8 cellular contexts compared by ENCODE assay signal in genomic region chr22:36362819-36363377, GRCh38. TPM values are rescaled to one million over a fixed set of nuclear protein-coding genes. Genes with fewer than 3 reads are reported as not detected.
DNase-seq lines count a peak whose midpoint lies in the region; ATAC-seq and TF ChIP-seq lines count a peak whose summit lies in the region.

No MANE protein-coding gene starts in this region.

- H3K27me3 ChIP-seq in right lobe of liver (no peaks in the 10 kb centered on the region), thymus (ENCODE audit: control insufficient read depth, insufficient read depth) (no peaks in the 10 kb centered on the region)

- peak overlapping the region; percentile 84 for H3K4me3 Mint-ChIP-seq in activated naive CD8-positive, alpha-beta T cell

- H3K36me3 Mint-ChIP-seq in activated naive CD8-positive, alpha-beta T cell, result peaks cover 9% of the 10 kb centered on the region

- no peaks in the 10 kb centered on the region for H3K27me3 Mint-ChIP-seq in activated naive CD8-positive, alpha-beta T cell

- H3K36me3 ChIP-seq in right lobe of liver, result no peaks in the 10 kb centered on the region
- H3K36me3 ChIP-seq in thymus (ENCODE audit: control insufficient read depth, insufficient read depth), result peaks cover 26% of the 10 kb centered on the region

- no peak for TF ChIP-seq CTCF in right lobe of liver (IDR thresholded peaks at IDR 0.05)

- intact Hi-C loops in right lobe of liver (cut with DNase I), result no loop called here

- DNase-seq in activated CD4-positive, alpha-beta T cell treated with anti-CD3 and anti-CD28 coated beads for 4 hours, result peak; percentile 55 to 60
- no peak for DNase-seq in activated CD4-positive, alpha-beta T cell treated with anti-CD3 and anti-CD28 coated beads for 1 hour
- DNase-seq in right lobe of liver (no peak), T-helper 9 cell (no peak)

- H3K9me3 ChIP-seq in right lobe of liver (no peaks in the 10 kb centered on the region), thymus (ENCODE audit: control insufficient read depth) (no peaks in the 10 kb centered on the region)

- 67% methylated on average over 2 of the region's 3 CpGs for WGBS in right lobe of liver (ENCODE audit: insufficient coverage, low coverage, low lambda C conversion rate, missing lambda C conversion rate)
- 97% methylated on average over 3 of the region's 3 CpGs for WGBS in thymus

- peak overlapping the region; percentile 36 to 80 (median 76) for H3K27ac ChIP-seq in right lobe of liver
- peak overlapping the region; percentile 47 for H3K27ac ChIP-seq in thymus (ENCODE audit: low read depth)

- H3K9me3 Mint-ChIP-seq in activated naive CD8-positive, alpha-beta T cell (ENCODE audit: low read depth), result no peaks in the 10 kb centered on the region

- ATAC-seq in right lobe of liver, result no peak
- no peak for ATAC-seq in HG02623 (IDR thresholded peaks at IDR 0.05; ENCODE audit: unreplicated experiment)
- no peak for ATAC-seq in GM18858 (IDR thresholded peaks at IDR 0.05; ENCODE audit: unreplicated experiment)

- H3K4me3 ChIP-seq in right lobe of liver (no peak overlapping the region), thymus (ENCODE audit: low read length) (no peak overlapping the region)

- H3K4me1 Mint-ChIP-seq in activated naive CD8-positive, alpha-beta T cell (ENCODE audit: low read depth), result peaks cover 95% of the 10 kb centered on the region

- H3K4me1 ChIP-seq in right lobe of liver (peaks cover 4 to 91% (median 41%) of the 10 kb centered on the region in 4 donors), thymus (ENCODE audit: control insufficient read depth, insufficient read depth, low read length) (peaks cover 43% of the 10 kb centered on the region)

- no peak for TF ChIP-seq POLR2A in right lobe of liver (IDR thresholded peaks at IDR 0.05)

- H3K27ac Mint-ChIP-seq in activated naive CD8-positive, alpha-beta T cell, result peak overlapping the region; percentile 96

RNA-seq across cellular contexts. Expression of gene MYH9, which starts 24.9 kb away (rescaled TPM):
- total RNA-seq in right lobe of liver, result 100 to 1,000 TPM; 168 to 435 (median 222) TPM
- 155 TPM for polyA plus RNA-seq in thymus

Comparison
In these comparisons a context has a peak if more than half of its experiments do, and no peak if none do; other contexts are left out.
1. DNase-seq: peak in activated CD4-positive, alpha-beta T cell treated with anti-CD3 and anti-CD28 coated beads for 4 hours (2 of 2); none in activated CD4-positive, alpha-beta T cell treated with anti-CD3 and anti-CD28 coated beads for 1 hour (single experiment), right lobe of liver (0 of 3) and T-helper 9 cell (single experiment).